ENCODE assay signal across 8 cellular contexts in genomic region chr3:71031914-71032521, GRCh38.
DNase-seq lines count a peak whose midpoint lies in the region; ATAC-seq and TF ChIP-seq lines count a peak whose summit lies in the region.

No MANE protein-coding gene starts in this region.

- no peak overlapping the region for H3K4me3 Mint-ChIP-seq in WTC11

- H3K27ac ChIP-seq in parathyroid adenoma: peak overlapping the region; percentile 13

- peak; percentile 73 for ATAC-seq in HG02759 (IDR thresholded peaks at IDR 0.05; ENCODE audit: unreplicated experiment)
- no peak for ATAC-seq in WTC11

- no peak overlapping the region for H3K9ac ChIP-seq in parathyroid adenoma

- peaks cover 14% of the 10 kb centered on the region for H3K36me3 Mint-ChIP-seq in WTC11

- peaks cover 13% of the 10 kb centered on the region for H3K9me3 Mint-ChIP-seq in WTC11

- H3K36me3 ChIP-seq in parathyroid adenoma (ENCODE audit: control insufficient read depth, insufficient read depth, low read length): no peaks in the 10 kb centered on the region

- CTCF ChIA-PET in WTC11 (lab: Charles Lee): interaction anchor here (0.8 to 1.6 kb wide), 2 partner anchors 10 to 279 kb away, joined by 4 to 5 read pairs; no protein-coding TSS in a partner anchor

- no peak overlapping the region for H2AFZ ChIP-seq in parathyroid adenoma

- no peak overlapping the region for H3K27ac Mint-ChIP-seq in WTC11

- H3K4me2 ChIP-seq in parathyroid adenoma (ENCODE audit: low read length): no peak overlapping the region

- H3K27me3 ChIP-seq in parathyroid adenoma (ENCODE audit: control insufficient read depth, insufficient read depth, low read length): no peaks in the 10 kb centered on the region

- DNase-seq in DMS53 treated with DMSO at 0.1 percent for 48 hours (lab: John Stamatoyannopoulos, UW; ENCODE audit: unreplicated experiment) (peak; percentile 14), dermis microvascular lymphatic vessel endothelial cell (ENCODE audit: low read depth in 2 of 2) (peak; percentile 85 to 88), erythroblast (lab: John Stamatoyannopoulos, UW) (no peak), WTC11 (ENCODE audit: low spot score) (no peak), GM10266 (ENCODE audit: extremely low spot score) (no peak), SKM-1 treated with dmso at 0.1 percent for 144 hours (lab: John Stamatoyannopoulos, UW; ENCODE audit: unreplicated experiment) (no peak)

- TF ChIP-seq CTCF in parathyroid adenoma (IDR thresholded peaks at IDR 0.05): no peak
- no peak for TF ChIP-seq CTCF in WTC11 (IDR thresholded peaks at IDR 0.05)
- no peak for TF ChIP-seq CTCF in GM10266 (IDR thresholded peaks at IDR 0.05; ENCODE audit: control insufficient read depth, insufficient read depth, low read depth, missing control alignments)

- POLR2A ChIA-PET in WTC11 (lab: Charles Lee): no interaction called here

- no peaks in the 10 kb centered on the region for H3K4me1 ChIP-seq in parathyroid adenoma

- H3K4me1 Mint-ChIP-seq in WTC11: peaks cover 42% of the 10 kb centered on the region

- no peak for TF ChIP-seq POLR2A in erythroblast (IDR thresholded peaks at IDR 0.05; ENCODE audit: low read length)

- no peaks in the 10 kb centered on the region for H3K9me3 ChIP-seq in parathyroid adenoma (ENCODE audit: control insufficient read depth, low read length)

- H3K27me3 Mint-ChIP-seq in WTC11 (ENCODE audit: low read depth): no peaks in the 10 kb centered on the region

- peaks cover 12% of the 10 kb centered on the region for H3K79me2 ChIP-seq in parathyroid adenoma

- no peak overlapping the region for H3K4me3 ChIP-seq in parathyroid adenoma (ENCODE audit: low read depth, low read length)

TF ChIP-seq in WTC11, 78 proteins besides CTCF, POLR2A, EP300 and RAD21:
- TF ChIP-seq IRF2 (CRISPR knock-in tag; IDR thresholded peaks at IDR 0.05; ENCODE audit: borderline replicate concordance, low read depth): no peak
- no peak for TF ChIP-seq ZNF425 (CRISPR knock-in tag; conservative IDR thresholded peaks at IDR 0.05)
- no peak for TF ChIP-seq ZNF232 (CRISPR knock-in tag; IDR thresholded peaks at IDR 0.05)
- no peak for TF ChIP-seq MYBL2 (CRISPR knock-in tag; IDR thresholded peaks at IDR 0.05)
- no peak for TF ChIP-seq ZNF416 (CRISPR knock-in tag; IDR thresholded peaks at IDR 0.05)
- TF ChIP-seq FOXP4 (CRISPR knock-in tag; IDR thresholded peaks at IDR 0.05): no peak
- TF ChIP-seq ZNF121 (CRISPR knock-in tag; IDR thresholded peaks at IDR 0.05): no peak
- no peak for TF ChIP-seq GABPB1 (CRISPR knock-in tag; IDR thresholded peaks at IDR 0.05)
- TF ChIP-seq NFYB (CRISPR knock-in tag; conservative IDR thresholded peaks at IDR 0.05; ENCODE audit: low read depth): no peak
- no peak for TF ChIP-seq TP53 (CRISPR knock-in tag; IDR thresholded peaks at IDR 0.05)

Comparison
In these comparisons a context has a peak if more than half of its experiments do, and no peak if none do; other contexts are left out.
1. DNase-seq: peak in DMS53 treated with DMSO at 0.1 percent for 48 hours (single experiment) and dermis microvascular lymphatic vessel endothelial cell (2 of 2); none in erythroblast (0 of 2), WTC11 (single experiment), GM10266 (single experiment) and SKM-1 treated with dmso at 0.1 percent for 144 hours (single experiment).